1 cellular context compared by ENCODE assay signal in genomic region chrX:107769581-107770317, GRCh38.
TF ChIP-seq lines count a peak whose summit lies in the region.

No MANE protein-coding gene starts in this region.

TF ChIP-seq in endothelial cell of umbilical vein, 7 proteins besides CTCF, POLR2A, EP300 and RAD21:
- TF ChIP-seq MAX (IDR thresholded peaks at IDR 0.05; ENCODE audit: insufficient read depth, insufficient read length) (no peak), POLR2AphosphoS5 (IDR thresholded peaks at IDR 0.05; ENCODE audit: insufficient read depth, low read depth, low read length) (no peak)
